Comparison of ENCODE assay signal across 1 cellular context in the genomic region with DNA sequence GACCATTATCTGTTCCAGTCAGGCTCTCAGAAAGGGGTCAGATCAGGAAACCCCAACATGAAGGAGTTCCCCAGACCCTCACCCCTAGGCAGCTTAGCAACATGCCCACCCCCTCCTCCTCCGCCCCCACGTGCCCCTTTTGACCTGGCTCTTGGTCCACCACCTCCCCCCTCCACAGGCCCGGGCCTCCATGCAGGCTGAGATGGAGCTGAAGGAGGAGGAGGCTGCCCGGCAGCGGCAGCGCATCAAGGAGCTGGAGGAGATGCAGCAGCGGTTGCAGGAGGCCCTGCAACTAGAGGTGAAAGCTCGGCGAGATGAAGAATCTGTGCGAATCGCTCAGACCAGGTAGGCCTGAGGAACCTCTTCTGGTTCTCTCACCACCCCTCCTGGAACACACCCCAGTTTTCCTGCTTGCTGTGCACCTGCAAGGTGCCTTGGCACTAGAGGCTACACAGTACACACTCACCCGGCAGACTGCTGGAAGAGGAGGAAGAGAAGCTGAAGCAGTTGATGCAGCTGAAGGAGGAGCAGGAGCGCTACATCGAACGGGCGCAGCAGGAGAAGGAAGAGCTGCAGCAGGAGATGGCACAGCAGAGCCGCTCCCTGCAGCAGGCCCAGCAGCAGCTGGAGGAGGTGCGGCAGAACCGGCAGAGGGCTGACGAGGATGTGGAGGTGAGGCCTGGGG.
TF ChIP-seq lines count a peak whose summit lies in the region.

No MANE protein-coding gene starts in this region.

TF ChIP-seq in HEK293, 187 proteins besides CTCF, POLR2A, EP300 and RAD21:
- TF ChIP-seq ZNF302 (tag by site-specific recombination; IDR thresholded peaks at IDR 0.05; ENCODE audit: low read depth) (no peak), ZNF341 (tag by site-specific recombination; IDR thresholded peaks at IDR 0.05; ENCODE audit: low read depth) (peak; percentile 76), ZNF777 (tag by site-specific recombination; IDR thresholded peaks at IDR 0.05; ENCODE audit: borderline replicate concordance) (no peak), ZNF157 (tag by site-specific recombination; IDR thresholded peaks at IDR 0.05) (peak; percentile 86), ZNF514 (tag by site-specific recombination; IDR thresholded peaks at IDR 0.05) (no peak), ZNF600 (tag by site-specific recombination; IDR thresholded peaks at IDR 0.05) (peak; percentile 77), YY1 (tag by site-specific recombination; IDR thresholded peaks at IDR 0.05) (no peak)
- TF ChIP-seq, protein P1, sequence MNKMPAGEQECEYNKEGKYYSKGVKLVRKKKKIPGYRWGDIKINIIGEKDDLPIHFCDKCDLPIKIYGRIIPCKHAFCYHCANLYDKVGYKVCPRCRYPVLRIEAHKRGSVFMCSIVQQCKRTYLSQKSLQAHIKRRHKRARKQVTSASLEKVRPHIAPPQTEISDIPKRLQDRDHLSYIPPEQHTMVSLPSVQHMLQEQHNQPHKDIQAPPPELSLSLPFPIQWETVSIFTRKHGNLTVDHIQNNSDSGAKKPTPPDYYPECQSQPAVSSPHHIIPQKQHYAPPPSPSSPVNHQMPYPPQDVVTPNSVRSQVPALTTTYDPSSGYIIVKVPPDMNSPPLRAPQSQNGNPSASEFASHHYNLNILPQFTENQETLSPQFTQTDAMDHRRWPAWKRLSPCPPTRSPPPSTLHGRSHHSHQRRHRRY (tag by site-specific recombination; IDR thresholded peaks at IDR 0.05), result no peak
- TF ChIP-seq, protein P2, sequence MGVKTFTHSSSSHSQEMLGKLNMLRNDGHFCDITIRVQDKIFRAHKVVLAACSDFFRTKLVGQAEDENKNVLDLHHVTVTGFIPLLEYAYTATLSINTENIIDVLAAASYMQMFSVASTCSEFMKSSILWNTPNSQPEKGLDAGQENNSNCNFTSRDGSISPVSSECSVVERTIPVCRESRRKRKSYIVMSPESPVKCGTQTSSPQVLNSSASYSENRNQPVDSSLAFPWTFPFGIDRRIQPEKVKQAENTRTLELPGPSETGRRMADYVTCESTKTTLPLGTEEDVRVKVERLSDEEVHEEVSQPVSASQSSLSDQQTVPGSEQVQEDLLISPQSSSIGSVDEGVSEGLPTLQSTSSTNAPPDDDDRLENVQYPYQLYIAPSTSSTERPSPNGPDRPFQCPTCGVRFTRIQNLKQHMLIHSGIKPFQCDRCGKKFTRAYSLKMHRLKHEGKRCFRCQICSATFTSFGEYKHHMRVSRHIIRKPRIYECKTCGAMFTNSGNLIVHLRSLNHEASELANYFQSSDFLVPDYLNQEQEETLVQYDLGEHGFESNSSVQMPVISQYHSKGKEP (tag by site-specific recombination; IDR thresholded peaks at IDR 0.05), result peak; percentile 42; the same call in 1 of the 2 replicates
